ENCODE assay signal across 1 cellular context in genomic region chr11:65456418-65456817, GRCh38.
TF ChIP-seq lines count a peak whose summit lies in the region.

No MANE protein-coding gene starts in this region.

TF ChIP-seq in HCT116, 20 proteins besides CTCF, POLR2A, EP300 and RAD21:
- no peak for TF ChIP-seq JUND (IDR thresholded peaks at IDR 0.05)
- TF ChIP-seq CBX3 (IDR thresholded peaks at IDR 0.05; ENCODE audit: low read depth), result no peak
- TF ChIP-seq ELF1 (IDR thresholded peaks at IDR 0.05; ENCODE audit: borderline replicate concordance, low read depth), result no peak
- TF ChIP-seq MAX (IDR thresholded peaks at IDR 0.05), result no peak
- TF ChIP-seq ATF3 (IDR thresholded peaks at IDR 0.05), result no peak
- no peak for TF ChIP-seq EZH2phosphoT487 (IDR thresholded peaks at IDR 0.05; ENCODE audit: borderline replicate concordance)
- TF ChIP-seq EGR1 (IDR thresholded peaks at IDR 0.05; ENCODE audit: low read depth), result no peak
- no peak for TF ChIP-seq SIN3A (IDR thresholded peaks at IDR 0.05; ENCODE audit: low read depth)
- TF ChIP-seq, protein P1, sequence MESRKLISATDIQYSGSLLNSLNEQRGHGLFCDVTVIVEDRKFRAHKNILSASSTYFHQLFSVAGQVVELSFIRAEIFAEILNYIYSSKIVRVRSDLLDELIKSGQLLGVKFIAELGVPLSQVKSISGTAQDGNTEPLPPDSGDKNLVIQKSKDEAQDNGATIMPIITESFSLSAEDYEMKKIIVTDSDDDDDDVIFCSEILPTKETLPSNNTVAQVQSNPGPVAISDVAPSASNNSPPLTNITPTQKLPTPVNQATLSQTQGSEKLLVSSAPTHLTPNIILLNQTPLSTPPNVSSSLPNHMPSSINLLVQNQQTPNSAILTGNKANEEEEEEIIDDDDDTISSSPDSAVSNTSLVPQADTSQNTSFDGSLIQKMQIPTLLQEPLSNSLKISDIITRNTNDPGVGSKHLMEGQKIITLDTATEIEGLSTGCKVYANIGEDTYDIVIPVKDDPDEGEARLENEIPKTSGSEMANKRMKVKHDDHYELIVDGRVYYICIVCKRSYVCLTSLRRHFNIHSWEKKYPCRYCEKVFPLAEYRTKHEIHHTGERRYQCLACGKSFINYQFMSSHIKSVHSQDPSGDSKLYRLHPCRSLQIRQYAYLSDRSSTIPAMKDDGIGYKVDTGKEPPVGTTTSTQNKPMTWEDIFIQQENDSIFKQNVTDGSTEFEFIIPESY (IDR thresholded peaks at IDR 0.05; ENCODE audit: extremely low read depth, insufficient replicate concordance, low read length), result no peak
- TF ChIP-seq, protein P2, sequence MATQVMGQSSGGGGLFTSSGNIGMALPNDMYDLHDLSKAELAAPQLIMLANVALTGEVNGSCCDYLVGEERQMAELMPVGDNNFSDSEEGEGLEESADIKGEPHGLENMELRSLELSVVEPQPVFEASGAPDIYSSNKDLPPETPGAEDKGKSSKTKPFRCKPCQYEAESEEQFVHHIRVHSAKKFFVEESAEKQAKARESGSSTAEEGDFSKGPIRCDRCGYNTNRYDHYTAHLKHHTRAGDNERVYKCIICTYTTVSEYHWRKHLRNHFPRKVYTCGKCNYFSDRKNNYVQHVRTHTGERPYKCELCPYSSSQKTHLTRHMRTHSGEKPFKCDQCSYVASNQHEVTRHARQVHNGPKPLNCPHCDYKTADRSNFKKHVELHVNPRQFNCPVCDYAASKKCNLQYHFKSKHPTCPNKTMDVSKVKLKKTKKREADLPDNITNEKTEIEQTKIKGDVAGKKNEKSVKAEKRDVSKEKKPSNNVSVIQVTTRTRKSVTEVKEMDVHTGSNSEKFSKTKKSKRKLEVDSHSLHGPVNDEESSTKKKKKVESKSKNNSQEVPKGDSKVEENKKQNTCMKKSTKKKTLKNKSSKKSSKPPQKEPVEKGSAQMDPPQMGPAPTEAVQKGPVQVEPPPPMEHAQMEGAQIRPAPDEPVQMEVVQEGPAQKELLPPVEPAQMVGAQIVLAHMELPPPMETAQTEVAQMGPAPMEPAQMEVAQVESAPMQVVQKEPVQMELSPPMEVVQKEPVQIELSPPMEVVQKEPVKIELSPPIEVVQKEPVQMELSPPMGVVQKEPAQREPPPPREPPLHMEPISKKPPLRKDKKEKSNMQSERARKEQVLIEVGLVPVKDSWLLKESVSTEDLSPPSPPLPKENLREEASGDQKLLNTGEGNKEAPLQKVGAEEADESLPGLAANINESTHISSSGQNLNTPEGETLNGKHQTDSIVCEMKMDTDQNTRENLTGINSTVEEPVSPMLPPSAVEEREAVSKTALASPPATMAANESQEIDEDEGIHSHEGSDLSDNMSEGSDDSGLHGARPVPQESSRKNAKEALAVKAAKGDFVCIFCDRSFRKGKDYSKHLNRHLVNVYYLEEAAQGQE (IDR thresholded peaks at IDR 0.05; ENCODE audit: low read depth), result no peak
- no peak for TF ChIP-seq SRF (IDR thresholded peaks at IDR 0.05; ENCODE audit: low read depth)
- TF ChIP-seq TCF7L2 (IDR thresholded peaks at IDR 0.05; ENCODE audit: borderline replicate concordance, extremely low read depth, insufficient read depth, insufficient read length), result no peak
- no peak for TF ChIP-seq ZNF274 (IDR thresholded peaks at IDR 0.05; ENCODE audit: low read depth, low read length)
- no peak for TF ChIP-seq CEBPB (IDR thresholded peaks at IDR 0.05; ENCODE audit: low read depth)
- TF ChIP-seq FOSL1 (IDR thresholded peaks at IDR 0.05; ENCODE audit: low read depth), result no peak
- no peak for TF ChIP-seq EZH2 (IDR thresholded peaks at IDR 0.05)
- no peak for TF ChIP-seq POLR2AphosphoS5 (IDR thresholded peaks at IDR 0.05; ENCODE audit: low read depth, low read length)
- TF ChIP-seq ZFX (IDR thresholded peaks at IDR 0.05), result no peak
- TF ChIP-seq YY1 (IDR thresholded peaks at IDR 0.05; ENCODE audit: extremely low read depth, insufficient replicate concordance, low read depth, low read length), result no peak
